Comparison of ENCODE assay signal across 16 cellular contexts in the genomic region with DNA sequence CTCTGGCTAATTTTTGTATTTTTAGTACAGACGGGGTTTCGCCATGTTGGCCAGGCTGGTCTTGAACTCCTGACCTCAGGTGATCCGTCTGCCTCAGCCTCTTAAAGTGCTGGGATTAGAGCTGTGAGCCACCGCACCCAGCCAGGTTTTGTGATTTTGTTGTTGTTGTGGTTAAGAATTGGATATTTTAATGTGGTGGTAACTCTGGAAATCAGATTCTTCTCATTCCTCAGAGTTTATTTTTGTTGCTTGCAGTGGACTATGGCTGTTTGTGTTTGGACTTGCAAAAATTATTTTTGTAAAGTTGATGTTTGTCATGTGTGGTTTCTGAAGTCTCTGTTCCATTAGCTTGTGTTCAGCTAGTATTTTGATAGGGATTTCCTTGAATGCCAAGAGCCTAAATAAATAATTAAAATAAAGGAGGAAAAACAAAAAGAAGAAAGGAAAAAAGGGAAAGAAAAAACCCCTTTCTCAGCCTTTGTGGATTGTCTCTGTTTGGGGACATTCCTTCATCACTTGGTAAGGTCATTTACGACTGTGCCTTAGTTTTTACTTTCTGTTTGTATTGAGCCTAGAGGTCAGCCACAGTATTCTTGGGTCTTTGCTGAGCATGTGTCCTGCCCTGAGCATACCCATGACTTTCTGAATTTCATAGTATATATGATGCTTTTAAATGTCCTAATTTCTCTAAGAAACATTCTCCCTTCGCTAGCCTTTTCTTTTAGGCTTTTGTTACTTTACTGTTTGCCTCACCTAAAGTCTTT. TPM values are rescaled to one million over a fixed set of nuclear protein-coding genes. Genes with fewer than 3 reads are reported as not detected.
A peak's percentile ranks its signal among the peaks of the same experiment; 100 is the strongest.
DNase-seq lines count a peak whose midpoint lies in the region; TF ChIP-seq lines count a peak whose summit lies in the region.
"Had no signal": no experiment of that assay in that cellular context is flagged by ENCODE, and none has a peak within 500 bp of the region (broad histone marks: within the 10 kb centered on the region; RNA-seq: fewer than 3 reads in every experiment).

No MANE protein-coding gene starts in this region.

- H3K27me3 ChIP-seq in ascending aorta (no peaks in the 10 kb centered on the region), H7 (ENCODE audit: control insufficient read depth, insufficient read depth, low read length) (no peaks in the 10 kb centered on the region)
- H3K27me3 ChIP-seq: foreskin keratinocyte, neural progenitor cell had no signal

- H3K36me3 ChIP-seq in ascending aorta (no peaks in the 10 kb centered on the region), H7 (replicated peaks; ENCODE audit: control insufficient read depth, insufficient read depth, low read length) (no peaks in the 10 kb centered on the region)
- H3K36me3 ChIP-seq: neural progenitor cell had no signal

- intact Hi-C loops in ascending aorta (cut with DNase I), result no loop called here

- peak overlapping the region; percentile 13 to 18 for H3K27ac ChIP-seq in ascending aorta
- H3K27ac ChIP-seq in caudate nucleus (ENCODE audit: low read depth, low read length), result no peak overlapping the region
- H3K27ac ChIP-seq: foreskin keratinocyte, neural progenitor cell had no signal

- DNase-seq in AG08395 (ENCODE audit: low spot score) (peak; percentile 54), GM03348 (ENCODE audit: low spot score) (peak; percentile 18), ascending aorta (ENCODE audit: low spot score in 2 of 2) (no peak), iris pigment epithelial cell (ENCODE audit: low read depth) (peak; percentile 65), caudate nucleus (lab: John Stamatoyannopoulos, UW) (no peak), iPS-NIHi11 (ENCODE audit: low spot score) (no peak), GM19240 (ENCODE audit: insufficient read length, low spot score) (no peak), H7 (no peak)
- DNase-seq: central memory CD4-positive, alpha-beta T cell; NCI-H1048; NCI-H2227 treated with DMSO at 0.1 percent for 48 hours; OCI-M1; stimulated activated naive B cell treated with anti-CD40 and anti-IgM and Interleukin-4, amounts not matched to agents 10 μg/mL and 1 μg/mL and 100 μg/mL, for 72 hours; T1000 had no signal

- no peak for TF ChIP-seq CTCF in ascending aorta (IDR thresholded peaks at IDR 0.05)

- H3K4me1 ChIP-seq in ascending aorta, result peaks cover 0 to 6% of the 10 kb centered on the region in 2 donors
- H3K4me1 ChIP-seq: foreskin keratinocyte had no signal

- H3K9me3 ChIP-seq in ascending aorta, result no peaks in the 10 kb centered on the region

- H3K4me3 ChIP-seq in ascending aorta (no peak overlapping the region), H7 (ENCODE audit: insufficient read depth, low read depth, low read length) (no peak overlapping the region)
- H3K4me3 ChIP-seq: neural progenitor cell had no signal

RNA-seq across cellular contexts. Expression of a gene that starts 37.3 kb away (rescaled TPM):
- total RNA-seq in ascending aorta, result 24.3 TPM
- total RNA-seq in H7 (2014; rRNA removed; shearing (Covaris generic)), result 46.9 and 69.8 TPM in 2 replicates

Comparison
In these comparisons a context has a peak if more than half of its experiments do, and no peak if none do; other contexts are left out.
1. DNase-seq: peak in AG08395 (single experiment), GM03348 (single experiment) and iris pigment epithelial cell (single experiment); none in ascending aorta (0 of 2), caudate nucleus (0 of 61), iPS-NIHi11 (single experiment), GM19240 (single experiment) and H7 (single experiment).